Comparison of ENCODE assay signal across 15 cellular contexts in genomic region chr16:77376358-77376757, GRCh38. TPM values are rescaled to one million over a fixed set of nuclear protein-coding genes. Genes with fewer than 3 reads are reported as not detected.
DNase-seq lines count a peak whose midpoint lies in the region; ATAC-seq lines count a peak whose summit lies in the region.
"Had no signal": no experiment of that assay in that cellular context is flagged by ENCODE, and none has a peak within 500 bp of the region (broad histone marks: within the 10 kb centered on the region; RNA-seq: fewer than 3 reads in every experiment).

No MANE protein-coding gene starts in this region.

- H3K4me1 ChIP-seq in trophoblast cell (ENCODE audit: control insufficient read depth in 1 of 2, insufficient read depth in 2 of 2, low read length in 2 of 2), result peaks cover 14 to 21% of the 10 kb centered on the region in 2 experiments
- H3K4me1 ChIP-seq: vagina had no signal

- H3K79me1 ChIP-seq in trophoblast cell (ENCODE audit: low read length), result peaks cover 16% of the 10 kb centered on the region

- ATAC-seq in HG02885 (IDR thresholded peaks at IDR 0.05; ENCODE audit: poor library complexity, unreplicated experiment) (no peak), HG03139 (IDR thresholded peaks at IDR 0.05; ENCODE audit: unreplicated experiment) (no peak), HG03571 (IDR thresholded peaks at IDR 0.05; ENCODE audit: unreplicated experiment) (no peak)

- H3K27ac ChIP-seq in trophoblast cell (ENCODE audit: low read depth, low read length), result peak overlapping the region; percentile 51
- H3K27ac ChIP-seq: vagina had no signal

- peak overlapping the region; percentile 50 for H4K12ac ChIP-seq in trophoblast cell (ENCODE audit: low read depth, low read length)

- no peak overlapping the region for H2BK5ac ChIP-seq in trophoblast cell (ENCODE audit: low read depth, low read length, poor library complexity)

- H3K4me2 ChIP-seq in trophoblast cell (ENCODE audit: low read length), result no peak overlapping the region

- H3K4ac ChIP-seq in trophoblast cell (ENCODE audit: low read depth, low read length), result peak overlapping the region; percentile 80

- H3K27me3 ChIP-seq in trophoblast cell (ENCODE audit: insufficient read depth, low read length), result no peaks in the 10 kb centered on the region
- H3K27me3 ChIP-seq: vagina had no signal

- no peak overlapping the region for H3K14ac ChIP-seq in trophoblast cell (ENCODE audit: low read length)

- no peak overlapping the region for H3K4me3 ChIP-seq in trophoblast cell (ENCODE audit: low read depth, low read length)
- H3K4me3 ChIP-seq: lung, vagina had no signal

- no peak overlapping the region for H3K23ac ChIP-seq in trophoblast cell (ENCODE audit: low read length)

- peak overlapping the region; percentile 57 for H2AK5ac ChIP-seq in trophoblast cell (ENCODE audit: low read length)

- peaks cover 11 to 12% of the 10 kb centered on the region in 2 experiments for H3K36me3 ChIP-seq in trophoblast cell (ENCODE audit: control insufficient read depth in 1 of 2, insufficient read depth in 2 of 2, low read length in 2 of 2)
- H3K36me3 ChIP-seq: vagina had no signal

- DNase-seq in activated T-cell treated with anti-CD3 and anti-CD28 coated beads for 48 hours (ENCODE audit: low read depth) (peak; percentile 12), GM19238 (ENCODE audit: insufficient read length, low spot score) (peak; percentile 3), amniotic epithelial cell (ENCODE audit: low read depth) (peak; percentile 6), trophoblast cell (no peak)
- no peak for DNase-seq in activated T-cell treated with anti-CD3 and anti-CD28 coated beads, Interleukin-2, amount 50 U/mL, for 1 hour
- DNase-seq: AML-193; amniotic stem cell; effector CD8-positive, alpha-beta T cell; head of caudate nucleus; small intestine had no signal

- H3K9ac ChIP-seq in trophoblast cell (ENCODE audit: low read length), result no peak overlapping the region

- peak overlapping the region; percentile 89 for H3K18ac ChIP-seq in trophoblast cell (ENCODE audit: low read length)

- H3K79me2 ChIP-seq in trophoblast cell (ENCODE audit: control insufficient read depth, insufficient read depth, low read length, poor library complexity), result peaks cover 2% of the 10 kb centered on the region

- H2AFZ ChIP-seq in trophoblast cell (ENCODE audit: insufficient read depth, low read length, poor library complexity), result no peak overlapping the region

- no peaks in the 10 kb centered on the region for H3K9me3 ChIP-seq in trophoblast cell (ENCODE audit: insufficient read depth, low read depth, low read length)
- H3K9me3 ChIP-seq: vagina had no signal

- H4K91ac ChIP-seq in trophoblast cell (ENCODE audit: low read depth, low read length), result peak overlapping the region; percentile 48

- H2BK120ac ChIP-seq in trophoblast cell (ENCODE audit: insufficient read depth, low read length, poor library complexity), result peak overlapping the region; percentile 89

- H4K8ac ChIP-seq in trophoblast cell (ENCODE audit: low read depth, low read length), result no peak overlapping the region

- WGBS in trophoblast cell (ENCODE audit: extremely low coverage, insufficient coverage, insufficient read length), result no CpG with 5 or more reads among the region's 4 CpGs

- peak overlapping the region; percentile 88 for H2BK12ac ChIP-seq in trophoblast cell (ENCODE audit: low read length)

RNA-seq across cellular contexts. Expression of gene ADAMTS18, which starts 58.5 kb away (rescaled TPM):
- 54.3 and 56.8 TPM in 2 replicates for polyA plus RNA-seq in trophoblast cell (2013)

Comparison
In these comparisons a context has a peak if more than half of its experiments do, and no peak if none do; other contexts are left out.
1. DNase-seq: peak in activated T-cell treated with anti-CD3 and anti-CD28 coated beads for 48 hours (single experiment), GM19238 (single experiment) and amniotic epithelial cell (single experiment); none in activated T-cell treated with anti-CD3 and anti-CD28 coated beads, Interleukin-2, amount 50 U/mL, for 1 hour (single experiment) and trophoblast cell (0 of 2).